In genomic region chrX:41275661-41276609, GRCh38 we compare ENCODE assay signal across 8 cellular contexts. TPM values are rescaled to one million over a fixed set of nuclear protein-coding genes. Genes with fewer than 3 reads are reported as not detected.
DNase-seq lines count a peak whose midpoint lies in the region; ATAC-seq and TF ChIP-seq lines count a peak whose summit lies in the region.

No MANE protein-coding gene starts in this region.

- peak overlapping the region; percentile 81 for H3K4me2 ChIP-seq in OCI-LY7 (ENCODE audit: low read length)
- H3K4me2 ChIP-seq in neural cell (ENCODE audit: low read length) = no peak overlapping the region

- POLR2A ChIA-PET in GM10248 (lab: Yijun Ruan, JAX) = no interaction called here
- POLR2A ChIA-PET in OCI-LY7 (lab: Charles Lee) = interaction anchor here (0.5 to 1.0 kb wide), 4 partner anchors 58 to 646 kb away, joined by 3 to 6 read pairs (median 4); partner anchors contain the start of gene DDX3X

- H3K4me3 ChIP-seq in OCI-LY7 (ENCODE audit: low read depth, low read length, poor library complexity, severe bottlenecking) = peak overlapping the region; percentile 68
- peak overlapping the region; percentile 51 for H3K4me3 ChIP-seq in neural cell (ENCODE audit: low read length)
- H3K4me3 ChIP-seq in thoracic aorta = peak overlapping the region; percentile 77

- no peak overlapping the region for H3K9ac ChIP-seq in neural cell (ENCODE audit: low read length)

- TF ChIP-seq EP300 in neural cell (conservative IDR thresholded peaks at IDR 0.05; ENCODE audit: poor library complexity, severe bottlenecking) = no peak

- H4K20me1 ChIP-seq in OCI-LY7 (ENCODE audit: insufficient read depth, low read length) (no peaks in the 10 kb centered on the region), neural cell (ENCODE audit: insufficient read depth) (no peaks in the 10 kb centered on the region)

- H3K36me3 ChIP-seq in OCI-LY7 (ENCODE audit: insufficient read depth, low read length) = no peaks in the 10 kb centered on the region
- H3K36me3 ChIP-seq in neural cell (ENCODE audit: insufficient read depth, low read length) = no peaks in the 10 kb centered on the region
- no peaks in the 10 kb centered on the region for H3K36me3 ChIP-seq in thoracic aorta

- no TSS peak for BruUV-seq in OCI-LY7 (replicated peaks; lab: Mats Ljungman, UMichigan)

- peak; percentile 31 for TF ChIP-seq RAD21 in neural cell (conservative IDR thresholded peaks at IDR 0.05)

- no peaks in the 10 kb centered on the region for H3F3A ChIP-seq in neural cell (ENCODE audit: insufficient read depth, low read length, poor library complexity, severe bottlenecking)

- intact Hi-C loops in OCI-LY7 (cut with micrococcal nuclease; ENCODE audit: unreplicated experiment) = loop anchor here (1.0 to 10.0 kb wide), 4 partner anchors 57 to 279 kb away; no protein-coding TSS in a partner anchor

- TF ChIP-seq CTCF in GM10248 (IDR thresholded peaks at IDR 0.05; ENCODE audit: control extremely low read depth, extremely low read depth, low read depth, missing control alignments) (peak; percentile 35), OCI-LY7 (conservative IDR thresholded peaks at IDR 0.05; ENCODE audit: low read length) (peak; percentile 68), foreskin keratinocyte (conservative IDR thresholded peaks at IDR 0.05) (peak; percentile 64), neural cell (IDR thresholded peaks at IDR 0.05; ENCODE audit: poor library complexity, severe bottlenecking) (peak; percentile 34), thoracic aorta (IDR thresholded peaks at IDR 0.05) (no peak)

- H3K9me3 ChIP-seq in OCI-LY7 (ENCODE audit: low read length) (no peaks in the 10 kb centered on the region), neural cell (ENCODE audit: low read length) (no peaks in the 10 kb centered on the region), thoracic aorta (no peaks in the 10 kb centered on the region)

- H3K27me3 ChIP-seq in foreskin keratinocyte (no peaks in the 10 kb centered on the region), neural cell (ENCODE audit: insufficient read depth, low read depth, low read length) (no peaks in the 10 kb centered on the region), thoracic aorta (replicated peaks; ENCODE audit: insufficient read depth) (no peaks in the 10 kb centered on the region)

- H3K79me2 ChIP-seq in OCI-LY7 (ENCODE audit: insufficient read depth, low read depth, low read length) = no peaks in the 10 kb centered on the region
- no peaks in the 10 kb centered on the region for H3K79me2 ChIP-seq in neural cell (replicated peaks; ENCODE audit: insufficient read depth, low read length)

- CTCF ChIA-PET in GM10248 (lab: Yijun Ruan, JAX) = interaction anchor here (1.2 kb wide), 1 partner anchor 485 kb away, joined by 3 read pairs; no protein-coding TSS in a partner anchor
- CTCF ChIA-PET in OCI-LY7 (lab: Charles Lee; ENCODE audit: unreplicated experiment) = no interaction called here

- no peaks in the 10 kb centered on the region for H3K9me2 ChIP-seq in OCI-LY7 (ENCODE audit: insufficient read depth, low read length)
- H3K9me2 ChIP-seq in neural cell (ENCODE audit: insufficient read depth, low read length) = no peaks in the 10 kb centered on the region

- DNase-seq in GM10248 (ENCODE audit: extremely low spot score) = peak; percentile 75
- DNase-seq in OCI-LY7 (ENCODE audit: low spot score) = peak; percentile 66
- peak; percentile 79 for DNase-seq in activated effector memory CD4-positive, alpha-beta T cell treated with anti-CD3 and anti-CD28 coated beads, Interleukin-2, amount 50 U/mL, for 16 hours
- no peak for DNase-seq in foreskin keratinocyte
- no peak for DNase-seq in thoracic aorta (ENCODE audit: low spot score)
- no peak for DNase-seq in NCI-H187 (lab: John Stamatoyannopoulos, UW)

- ATAC-seq in HG03135 (IDR thresholded peaks at IDR 0.05; ENCODE audit: unreplicated experiment) (peak; percentile 62), foreskin keratinocyte (peak; percentile 79), thoracic aorta (ENCODE audit: insufficient number of reproducible peaks, low FRiP score, low read depth) (peak; percentile 36)

- peak overlapping the region; percentile 77 for H3K27ac ChIP-seq in OCI-LY7 (ENCODE audit: low read depth, low read length, poor library complexity, severe bottlenecking)
- H3K27ac ChIP-seq in foreskin keratinocyte = no peak overlapping the region
- H3K27ac ChIP-seq in neural cell (ENCODE audit: low read length) = no peak overlapping the region
- peak overlapping the region; percentile 41 to 50 for H3K27ac ChIP-seq in thoracic aorta

- H3K4me1 ChIP-seq in OCI-LY7 (ENCODE audit: insufficient read depth, low read length, poor library complexity, severe bottlenecking) = peaks cover 20% of the 10 kb centered on the region
- no peaks in the 10 kb centered on the region for H3K4me1 ChIP-seq in foreskin keratinocyte
- H3K4me1 ChIP-seq in thoracic aorta (ENCODE audit: control insufficient read depth in 1 of 2, low read depth in 2 of 2) = peaks cover 0 to 5% of the 10 kb centered on the region in 2 donors

- H2AFZ ChIP-seq in OCI-LY7 (ENCODE audit: low read length) = peak overlapping the region; percentile 88
- H2AFZ ChIP-seq in neural cell (ENCODE audit: low read depth, low read length) = no peak overlapping the region

TF ChIP-seq in neural cell, 6 proteins besides CTCF, POLR2A, EP300 and RAD21:
- no peak for TF ChIP-seq EZH2 (IDR thresholded peaks at IDR 0.05; ENCODE audit: borderline replicate concordance, insufficient read depth, low read length, poor library complexity, severe bottlenecking)
- TF ChIP-seq TAF1 (IDR thresholded peaks at IDR 0.05; ENCODE audit: low read depth) = no peak
- TF ChIP-seq REST (IDR thresholded peaks at IDR 0.05; ENCODE audit: borderline replicate concordance) = no peak
- no peak for TF ChIP-seq MXI1 (conservative IDR thresholded peaks at IDR 0.05; ENCODE audit: poor library complexity, severe bottlenecking)
- no peak for TF ChIP-seq SMC3 (conservative IDR thresholded peaks at IDR 0.05; ENCODE audit: poor library complexity)
- no peak for TF ChIP-seq POLR2AphosphoS5 (IDR thresholded peaks at IDR 0.05)
TF ChIP-seq in neural cell: peak in this region for 0.

RNA-seq across cellular contexts. Expression of gene DDX3X, which starts 58.0 kb away (rescaled TPM):
- 69.6 and 75.1 TPM in 2 replicates for total RNA-seq in OCI-LY7 (2014; rRNA removed; shearing (Covaris generic))
- 85.0 and 96.4 TPM in 2 replicates for total RNA-seq in OCI-LY7 (2022)
- total RNA-seq in foreskin keratinocyte = 116 and 135 TPM in 2 replicates
- 30.0 and 36.8 TPM in 2 replicates for polyA plus RNA-seq in foreskin keratinocyte
- 165 TPM in 2 replicates for polyA plus RNA-seq in neural cell
- polyA minus RNA-seq in neural cell = 319 and 366 TPM in 2 replicates
- 100 to 1,000 TPM; 172 to 320 TPM for total RNA-seq in thoracic aorta

Comparison
In these comparisons a context has a peak if more than half of its experiments do, and no peak if none do; other contexts are left out.
1. DNase-seq: peak in GM10248 (single experiment), OCI-LY7 (single experiment) and activated effector memory CD4-positive, alpha-beta T cell treated with anti-CD3 and anti-CD28 coated beads, Interleukin-2, amount 50 U/mL, for 16 hours (single experiment); none in foreskin keratinocyte (0 of 2), thoracic aorta (single experiment) and NCI-H187 (0 of 2).
2. H3K27ac ChIP-seq: peak in OCI-LY7 (single experiment) and thoracic aorta (2 of 2); none in foreskin keratinocyte (single experiment) and neural cell (single experiment).
3. Peak in every context shown above with its lines, with median percentiles within 50 percentile points of each other: ATAC-seq and H3K4me3 ChIP-seq.